16 cellular contexts compared by ENCODE assay signal in the genomic region with DNA sequence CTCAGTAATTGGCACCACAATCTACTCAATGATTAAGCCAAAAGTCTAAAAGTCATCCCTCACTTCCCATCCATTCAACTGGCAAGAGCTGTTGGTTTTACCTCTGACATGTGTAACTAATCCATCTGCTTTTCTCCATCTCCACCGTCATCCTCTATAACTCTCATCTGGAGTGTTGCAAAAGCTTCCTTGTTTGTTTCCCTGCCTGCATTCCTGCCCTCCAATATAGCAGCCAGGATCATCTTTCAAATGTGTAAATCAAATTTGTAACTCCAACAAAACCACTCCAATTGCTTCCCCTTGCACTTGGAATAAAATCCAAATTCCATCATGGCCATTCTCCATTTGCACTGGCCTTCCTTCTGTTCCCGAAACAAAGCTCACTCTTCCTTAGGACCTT.
"Had no signal": no experiment of that assay in that cellular context is flagged by ENCODE, and none has a peak within 500 bp of the region (broad histone marks: within the 10 kb centered on the region; RNA-seq: fewer than 3 reads in every experiment).

No MANE protein-coding gene starts in this region.

- H3K4me3 ChIP-seq: adrenal gland, coronary artery had no signal

- DNase-seq: activated CD4-positive, alpha-beta memory T cell treated with anti-CD3 and anti-CD28 coated beads, Interleukin-2, amount 10 ng/mL, durations not matched to agents 7 days and 5 days; activated CD4-positive, alpha-beta T cell treated with anti-CD3 and anti-CD28 coated beads for 36 hours; activated CD8-positive, alpha-beta memory T cell treated with anti-CD3 and anti-CD28 coated beads, Interleukin-2, amount 50 U/mL, for 48 hours; adrenal gland; caudate nucleus; effector CD4-positive, alpha-beta T cell; foreskin keratinocyte; mammary epithelial cell; occipital lobe; stimulated activated CD4-positive, alpha-beta T cell treated with anti-CD3 and anti-CD28 coated beads, Interleukin-12 subunit alpha, Interleukin-12 subunit beta, amount 100 ng/mL, for 4 hours; stimulated activated naive CD4-positive, alpha-beta T cell treated with Interleukin-2 at 50 U/mL for 16 hours had no signal

- H3K36me3 Mint-ChIP-seq: natural killer cell treated with Interleukin-12 subunit alpha and Interleukin-12 subunit beta and Interleukin-15 and Interleukin-18, amount 100 ng/mL, for 72 hours had no signal

- H3K27me3 Mint-ChIP-seq: activated CD4-positive, alpha-beta T cell treated with anti-CD3 and anti-CD28 coated beads for 36 hours; natural killer cell treated with Interleukin-12 subunit alpha and Interleukin-12 subunit beta and Interleukin-15 and Interleukin-18, amount 100 ng/mL, for 72 hours; progenitor cell of endocrine pancreas had no signal

- H3K27ac Mint-ChIP-seq: activated CD4-positive, alpha-beta memory T cell treated with anti-CD3 and anti-CD28 coated beads, Interleukin-2, amount 10 ng/mL, durations not matched to agents 7 days and 5 days; activated CD4-positive, alpha-beta T cell treated with anti-CD3 and anti-CD28 coated beads for 36 hours; natural killer cell treated with Interleukin-12 subunit alpha and Interleukin-12 subunit beta and Interleukin-15 and Interleukin-18, amount 100 ng/mL, for 72 hours; progenitor cell of endocrine pancreas had no signal

- H3K9me3 Mint-ChIP-seq: activated CD4-positive, alpha-beta memory T cell treated with anti-CD3 and anti-CD28 coated beads, Interleukin-2, amount 10 ng/mL, durations not matched to agents 7 days and 5 days; natural killer cell treated with Interleukin-12 subunit alpha and Interleukin-12 subunit beta and Interleukin-15 and Interleukin-18, amount 100 ng/mL, for 72 hours had no signal

- H3K4me3 Mint-ChIP-seq: activated CD4-positive, alpha-beta memory T cell treated with anti-CD3 and anti-CD28 coated beads, Interleukin-2, amount 10 ng/mL, durations not matched to agents 7 days and 5 days; activated CD4-positive, alpha-beta T cell treated with anti-CD3 and anti-CD28 coated beads for 36 hours; natural killer cell treated with Interleukin-12 subunit alpha and Interleukin-12 subunit beta and Interleukin-15 and Interleukin-18, amount 100 ng/mL, for 72 hours had no signal

- ATAC-seq: activated CD4-positive, alpha-beta T cell treated with anti-CD3 and anti-CD28 coated beads for 36 hours; foreskin keratinocyte; left lobe of liver; natural killer cell treated with Interleukin-12 subunit alpha and Interleukin-12 subunit beta and Interleukin-15 and Interleukin-18, amount 100 ng/mL, for 72 hours; sciatic nerve had no signal
